1 cellular context compared by ENCODE assay signal in genomic region chr11:38538866-38539651, GRCh38.
TF ChIP-seq lines count a peak whose summit lies in the region.

No MANE protein-coding gene starts in this region.

TF ChIP-seq in K562, 482 proteins besides CTCF, POLR2A, EP300 and RAD21 (continued from another document):
- TF ChIP-seq ZNF518B (CRISPR knock-in tag; IDR thresholded peaks at IDR 0.05) (no peak), KAT2B (IDR thresholded peaks at IDR 0.05; ENCODE audit: low read depth, low read length) (no peak), KDM1A (IDR thresholded peaks at IDR 0.05) (peak; percentile 63 to 71), XRCC3 (IDR thresholded peaks at IDR 0.05) (no peak), ZNF165 (CRISPR knock-in tag; IDR thresholded peaks at IDR 0.05; ENCODE audit: borderline replicate concordance) (no peak)
